15 cellular contexts compared by ENCODE assay signal in genomic region chr3:49140080-49140479, GRCh38. TPM values are rescaled to one million over a fixed set of nuclear protein-coding genes. Genes with fewer than 3 reads are reported as not detected.
DNase-seq lines count a peak whose midpoint lies in the region; TF ChIP-seq lines count a peak whose summit lies in the region.
"Had no signal": no experiment of that assay in that cellular context is flagged by ENCODE, and none has a peak within 500 bp of the region (broad histone marks: within the 10 kb centered on the region; RNA-seq: fewer than 3 reads in every experiment).

No MANE protein-coding gene starts in this region.

- H4K20me1 ChIP-seq in neural progenitor cell (ENCODE audit: low read depth) = no peaks in the 10 kb centered on the region

- H3K23ac ChIP-seq in neuronal stem cell (ENCODE audit: low read depth, low read length, poor library complexity) = no peak overlapping the region

- H2AK5ac ChIP-seq in neuronal stem cell (ENCODE audit: low read depth, low read length) = no peak overlapping the region

- H3K4me3 Mint-ChIP-seq in endodermal cell (no peak overlapping the region), neural progenitor cell (no peak overlapping the region), progenitor cell of endocrine pancreas (ENCODE audit: low read depth) (no peak overlapping the region)
- H3K4me3 Mint-ChIP-seq: CD4-positive, alpha-beta memory T cell had no signal

- H3F3A ChIP-seq in neural progenitor cell (ENCODE audit: low read depth) = no peaks in the 10 kb centered on the region

- H3K4me3 ChIP-seq in endodermal cell (ENCODE audit: low read length) = no peak overlapping the region
- no peak overlapping the region for H3K4me3 ChIP-seq in neural progenitor cell
- H3K4me3 ChIP-seq in neuronal stem cell (ENCODE audit: low read length in 2 of 2) = no peak overlapping the region

- DNase-seq in endodermal cell (no peak), neural progenitor cell (ENCODE audit: low spot score) (peak; percentile 34), T-helper 9 cell (no peak), progenitor cell of endocrine pancreas (ENCODE audit: low spot score, unreplicated experiment) (no peak), neuronal stem cell (ENCODE audit: low spot score) (no peak)
- DNase-seq: C1 segment of cervical spinal cord; CD4-positive, alpha-beta memory T cell; COR-L47; DMS53; DMS79 treated with DMSO at 0.1 percent for 48 hours; GF-D8; GOT3; H7; HCEC 1CT had no signal

- H3K9me3 ChIP-seq in endodermal cell (ENCODE audit: control insufficient read depth, low read length) = peaks cover 19% of the 10 kb centered on the region
- no peaks in the 10 kb centered on the region for H3K9me3 ChIP-seq in neural progenitor cell (ENCODE audit: low read depth)
- peaks cover 5% of the 10 kb centered on the region in 2 donors for H3K9me3 ChIP-seq in neuronal stem cell (replicated peaks in 1 of 2; ENCODE audit: control insufficient read depth in 2 of 2, insufficient read depth in 1 of 2, low read depth in 1 of 2, low read length in 2 of 2)

- H3K27ac Mint-ChIP-seq in endodermal cell (no peak overlapping the region), neural progenitor cell (peak overlapping the region; percentile 79), progenitor cell of endocrine pancreas (no peak overlapping the region)
- H3K27ac Mint-ChIP-seq: CD4-positive, alpha-beta memory T cell had no signal

- H2BK15ac ChIP-seq in neuronal stem cell (ENCODE audit: low read length) = no peak overlapping the region

- no peaks in the 10 kb centered on the region for H3K36me3 ChIP-seq in endodermal cell (ENCODE audit: control insufficient read depth, insufficient read depth, low read length)
- no peaks in the 10 kb centered on the region for H3K36me3 ChIP-seq in neural progenitor cell
- no peaks in the 10 kb centered on the region for H3K36me3 ChIP-seq in neuronal stem cell (replicated peaks in 1 of 2; ENCODE audit: control insufficient read depth in 2 of 2, insufficient read depth in 2 of 2, low read length in 2 of 2)

- H3K36me3 Mint-ChIP-seq in endodermal cell (ENCODE audit: low read depth) = no peaks in the 10 kb centered on the region
- H3K36me3 Mint-ChIP-seq in neural progenitor cell = no peaks in the 10 kb centered on the region
- H3K36me3 Mint-ChIP-seq in progenitor cell of endocrine pancreas (ENCODE audit: insufficient read depth) = peaks cover 2% of the 10 kb centered on the region

- no peaks in the 10 kb centered on the region for H3K27me3 ChIP-seq in endodermal cell (ENCODE audit: control insufficient read depth, insufficient read depth, low read length, poor library complexity, severe bottlenecking)
- H3K27me3 ChIP-seq in neural progenitor cell = peaks cover 4% of the 10 kb centered on the region
- H3K27me3 ChIP-seq in neuronal stem cell (ENCODE audit: control insufficient read depth in 3 of 3, insufficient read depth in 3 of 3, low read depth in 1 of 3, low read length in 3 of 3) = peaks cover 0 to 5% (median 0%) of the 10 kb centered on the region in 3 experiments

- H2BK120ac ChIP-seq in neuronal stem cell (ENCODE audit: low read depth, low read length) = no peak overlapping the region

- no peak overlapping the region for H4K8ac ChIP-seq in neuronal stem cell (ENCODE audit: low read depth, low read length)

- H3K14ac ChIP-seq in neuronal stem cell (ENCODE audit: low read length) = no peak overlapping the region

- H3K27me3 Mint-ChIP-seq in endodermal cell (ENCODE audit: insufficient read depth) (peaks cover 32% of the 10 kb centered on the region), neural progenitor cell (ENCODE audit: insufficient read depth, low read depth) (peaks cover 5% of the 10 kb centered on the region), progenitor cell of endocrine pancreas (peaks cover 8% of the 10 kb centered on the region)

- no peaks in the 10 kb centered on the region for H3K79me2 ChIP-seq in neural progenitor cell (ENCODE audit: low read depth)

- no peak overlapping the region for H3K18ac ChIP-seq in neuronal stem cell (ENCODE audit: low read length)

- no peak overlapping the region for H2BK12ac ChIP-seq in neuronal stem cell (ENCODE audit: low read length)

- no peak overlapping the region for H2BK5ac ChIP-seq in neuronal stem cell (ENCODE audit: low read length)

- H3K9ac ChIP-seq in endodermal cell (ENCODE audit: extremely low read depth, low read length, poor library complexity, severe bottlenecking) = no peak overlapping the region
- no peak overlapping the region for H3K9ac ChIP-seq in neural progenitor cell
- H3K9ac ChIP-seq in neuronal stem cell (ENCODE audit: low read depth, low read length, poor library complexity) = no peak overlapping the region

- H3K4me2 ChIP-seq in neural progenitor cell (peak overlapping the region; percentile 3), neuronal stem cell (ENCODE audit: insufficient read depth, low read length, poor library complexity, severe bottlenecking) (no peak overlapping the region)

- H2AFZ ChIP-seq in neural progenitor cell (replicated peaks) (no peak overlapping the region), neuronal stem cell (ENCODE audit: low read length) (no peak overlapping the region)

- H3K9me3 Mint-ChIP-seq in endodermal cell = peaks cover 38% of the 10 kb centered on the region
- H3K9me3 Mint-ChIP-seq in neural progenitor cell = peaks cover 12% of the 10 kb centered on the region
- H3K9me3 Mint-ChIP-seq in progenitor cell of endocrine pancreas (ENCODE audit: low read depth) = peaks cover 15% of the 10 kb centered on the region

- WGBS in endodermal cell (ENCODE audit: insufficient coverage in 1 of 2, insufficient read length in 1 of 2), 2 experiments = 76% methylated on average over 3 of the region's 3 CpGs; no CpG with 5 or more reads in 1 of the 2 experiments
- WGBS in neuronal stem cell (ENCODE audit: extremely low coverage in 2 of 2, insufficient read length in 2 of 2, insufficient replicate concordance in 1 of 2), 2 donors = no CpG with 5 or more reads among the region's 3 CpGs

- H3K27ac ChIP-seq in VCaP = peak overlapping the region; percentile 62
- H3K27ac ChIP-seq in endodermal cell (ENCODE audit: low read depth, low read length) = peak overlapping the region; percentile 29
- no peak overlapping the region for H3K27ac ChIP-seq in neural progenitor cell
- H3K27ac ChIP-seq in neuronal stem cell (replicated peaks; ENCODE audit: low read length) = no peak overlapping the region

- TF ChIP-seq CTCF in VCaP (conservative IDR thresholded peaks at IDR 0.05) (no peak), endodermal cell (conservative IDR thresholded peaks at IDR 0.05) (no peak), neural progenitor cell (IDR thresholded peaks at IDR 0.05) (no peak), progenitor cell of endocrine pancreas (IDR thresholded peaks at IDR 0.05; ENCODE audit: unreplicated experiment) (no peak)

- H3K79me1 ChIP-seq in neuronal stem cell (ENCODE audit: low read depth, low read length) = no peaks in the 10 kb centered on the region

- H3K4ac ChIP-seq in neuronal stem cell (ENCODE audit: low read length) = no peak overlapping the region

- H3K4me1 Mint-ChIP-seq in endodermal cell (no peaks in the 10 kb centered on the region), neural progenitor cell (peaks cover 17% of the 10 kb centered on the region), progenitor cell of endocrine pancreas (ENCODE audit: low read depth) (no peaks in the 10 kb centered on the region)
- H3K4me1 Mint-ChIP-seq: CD4-positive, alpha-beta memory T cell had no signal

- no peak overlapping the region for H4K91ac ChIP-seq in neuronal stem cell (ENCODE audit: low read depth, low read length, poor library complexity)

- no peaks in the 10 kb centered on the region for H3K4me1 ChIP-seq in endodermal cell (ENCODE audit: control insufficient read depth, insufficient read depth, low read length)
- no peaks in the 10 kb centered on the region for H3K4me1 ChIP-seq in neural progenitor cell
- H3K4me1 ChIP-seq in neuronal stem cell (ENCODE audit: control insufficient read depth in 2 of 2, insufficient read depth in 1 of 2, low read depth in 1 of 2, low read length in 2 of 2) = peaks cover 4 to 5% of the 10 kb centered on the region in 2 donors

RNA-seq across cellular contexts. Expression of gene LAMB2, which starts 7.2 kb away (rescaled TPM):
- 10 to 100 TPM; 83.6 to 97.8 TPM for total RNA-seq in endodermal cell
- polyA plus RNA-seq in endodermal cell (2013, experiment 1 of 2) = 159 TPM
- 154 TPM for polyA plus RNA-seq in endodermal cell (2013, experiment 2 of 2)
- 75.4 and 137 TPM in 2 replicates for total RNA-seq in neural progenitor cell (ENCODE audit: low replicate concordance)
- 273 and 278 TPM in 2 replicates for total RNA-seq in progenitor cell of endocrine pancreas
- polyA plus RNA-seq in neuronal stem cell (2013, experiment 1 of 2) = 91.9 TPM
- polyA plus RNA-seq in neuronal stem cell (2013, experiment 2 of 2) = 91.3 TPM
- polyA plus RNA-seq: CD4-positive, alpha-beta memory T cell had no signal

RNA-seq across cellular contexts. Expression of gene USP19, which starts 19.5 kb away (rescaled TPM):
- total RNA-seq in endodermal cell (10 to 100 TPM; 61.5 to 63.2 TPM), neural progenitor cell (ENCODE audit: low replicate concordance) (36.0 and 60.6 TPM in 2 replicates), progenitor cell of endocrine pancreas (76.2 and 81.1 TPM in 2 replicates)
- polyA plus RNA-seq in endodermal cell (2013, experiment 1 of 2) = 50.7 TPM
- 43.1 TPM for polyA plus RNA-seq in endodermal cell (2013, experiment 2 of 2)
- polyA plus RNA-seq in neuronal stem cell (2013, experiment 1 of 2) = 22.3 TPM
- 21.3 TPM for polyA plus RNA-seq in neuronal stem cell (2013, experiment 2 of 2)

RNA-seq across cellular contexts. Expression of gene CCDC71, which starts 26.1 kb away (rescaled TPM):
- total RNA-seq in endodermal cell = 10 to 100 TPM; 23.4 to 25.7 TPM
- polyA plus RNA-seq in endodermal cell (2013, experiment 1 of 2) = 25.0 TPM
- polyA plus RNA-seq in endodermal cell (2013, experiment 2 of 2) = 22.0 TPM
- total RNA-seq in neural progenitor cell (ENCODE audit: low replicate concordance) = 18.8 and 41.9 TPM in 2 replicates
- total RNA-seq in progenitor cell of endocrine pancreas = 28.6 and 29.8 TPM in 2 replicates
- polyA plus RNA-seq in neuronal stem cell (2013, experiment 1 of 2) = 17.1 TPM
- 16.2 TPM for polyA plus RNA-seq in neuronal stem cell (2013, experiment 2 of 2)

RNA-seq across cellular contexts. Expression of gene KLHDC8B, which starts 31.3 kb away (rescaled TPM):
- total RNA-seq in endodermal cell = 10 to 100 TPM; 33.5 to 36.1 TPM
- polyA plus RNA-seq in endodermal cell (2013, experiment 1 of 2) = 56.8 TPM
- polyA plus RNA-seq in endodermal cell (2013, experiment 2 of 2) = 55.2 TPM
- total RNA-seq in neural progenitor cell (ENCODE audit: low replicate concordance) = 14.8 and 45.1 TPM in 2 replicates
- total RNA-seq in progenitor cell of endocrine pancreas = 38.7 and 41.4 TPM in 2 replicates
- polyA plus RNA-seq in neuronal stem cell (2013, experiment 1 of 2) = 44.7 TPM
- polyA plus RNA-seq in neuronal stem cell (2013, experiment 2 of 2) = 43.9 TPM

RNA-seq across cellular contexts. Expression of gene QARS1, which starts 35.5 kb away (rescaled TPM):
- total RNA-seq in endodermal cell = 100 to 1,000 TPM; 314 to 358 TPM
- 290 TPM for polyA plus RNA-seq in endodermal cell (2013, experiment 1 of 2)
- polyA plus RNA-seq in endodermal cell (2013, experiment 2 of 2) = 278 TPM
- total RNA-seq in neural progenitor cell (ENCODE audit: low replicate concordance) = 240 and 347 TPM in 2 replicates
- total RNA-seq in progenitor cell of endocrine pancreas = 402 and 417 TPM in 2 replicates
- polyA plus RNA-seq in neuronal stem cell (2013, experiment 1 of 2) = 407 TPM
- polyA plus RNA-seq in neuronal stem cell (2013, experiment 2 of 2) = 414 TPM

Comparison
In these comparisons a context has a peak if more than half of its experiments do, and no peak if none do; other contexts are left out.
1. H3K27ac ChIP-seq: peak in VCaP (single experiment) and endodermal cell (single experiment); none in neural progenitor cell (single experiment) and neuronal stem cell (single experiment).